In the genomic region with DNA sequence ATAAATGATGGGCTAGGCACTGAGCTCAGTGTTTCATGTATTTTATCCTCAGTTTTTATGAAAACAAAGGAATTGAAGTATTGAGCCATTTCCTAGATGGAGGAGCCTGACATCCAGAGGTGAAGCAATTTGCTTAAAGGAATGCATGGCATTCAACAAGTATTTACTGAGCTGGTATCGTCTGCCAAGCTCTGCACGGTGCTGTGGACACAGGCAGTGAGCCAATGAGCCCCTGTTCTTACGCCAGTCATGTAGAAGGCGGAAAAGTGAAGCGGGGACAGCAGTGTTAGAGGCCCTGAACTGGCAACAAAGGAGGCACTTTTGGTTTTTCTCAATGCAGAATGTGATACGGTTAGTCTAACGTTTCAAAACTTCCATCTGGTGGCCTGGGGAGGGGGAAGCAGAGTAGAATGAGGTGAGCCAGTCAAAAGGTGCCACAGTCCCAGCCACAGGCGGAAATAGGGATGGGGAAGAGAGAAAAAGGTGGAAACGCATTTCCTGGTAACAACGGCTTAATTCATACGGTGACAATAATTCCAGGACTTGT, we compare ENCODE assay signal across 9 cellular contexts.
DNase-seq lines count a peak whose midpoint lies in the region; ATAC-seq and TF ChIP-seq lines count a peak whose summit lies in the region.
"Had no signal": no experiment of that assay in that cellular context is flagged by ENCODE, and none has a peak within 500 bp of the region (broad histone marks: within the 10 kb centered on the region; RNA-seq: fewer than 3 reads in every experiment).

No MANE protein-coding gene starts in this region.

- H3K4me3 ChIP-seq in Panc1 (ENCODE audit: low read depth in 2 of 2, low read length in 2 of 2) (peak overlapping the region in 1 of 2 experiments; percentile 23; a peak in 2 of 4 replicates), osteoblast (ENCODE audit: insufficient read depth, low read length) (no peak overlapping the region)

- no peaks in the 10 kb centered on the region for H3K9me3 Mint-ChIP-seq in immature natural killer cell

- peak; percentile 82 for ATAC-seq in Panc1
- no peak for ATAC-seq in GM21737 (IDR thresholded peaks at IDR 0.05; ENCODE audit: unreplicated experiment)
- ATAC-seq in HG03571 (IDR thresholded peaks at IDR 0.05; ENCODE audit: unreplicated experiment), result no peak

- POLR2A ChIA-PET in Panc1 (lab: Charles Lee), result no interaction called here

- no TSS peak for BruUV-seq in Panc1 (replicated peaks; lab: Mats Ljungman, UMichigan)

- TF ChIP-seq CTCF in Panc1 (IDR thresholded peaks at IDR 0.05) (no peak), osteoblast (IDR thresholded peaks at IDR 0.05; ENCODE audit: extremely low read depth, low read depth, low read length) (no peak)

- peaks cover 6% of the 10 kb centered on the region for H3K36me3 ChIP-seq in Panc1 (ENCODE audit: control insufficient read depth, insufficient read depth, low read length)
- peaks cover 87% of the 10 kb centered on the region for H3K36me3 ChIP-seq in osteoblast (ENCODE audit: insufficient read depth, low read length)

- CTCF ChIA-PET in Panc1 (lab: Charles Lee), result interaction anchor here (0.7 to 1.1 kb wide), 2 partner anchors 16 to 34 kb away, joined by 3 to 4 read pairs; no protein-coding TSS in a partner anchor

- intact Hi-C loops in Panc1 (cut with micrococcal nuclease; ENCODE audit: unreplicated experiment), result no loop called here

- DNase-seq in DMS79 (lab: John Stamatoyannopoulos, UW) (peak; percentile 29), Panc1 (ENCODE audit: low read depth, low spot score) (peak; percentile 30), fibroblast of peridontal ligament (ENCODE audit: extremely low read depth) (peak; percentile 83), osteoblast (ENCODE audit: insufficient read length, low spot score, missing footprints) (peak; percentile 77), immature natural killer cell (no peak), foreskin melanocyte (no peak)
- DNase-seq: NCI-H82 had no signal

- H3K27me3 ChIP-seq in Panc1 (ENCODE audit: control insufficient read depth, insufficient read depth, low read length) (no peaks in the 10 kb centered on the region), osteoblast (ENCODE audit: insufficient read depth, low read length) (no peaks in the 10 kb centered on the region)

- H4K20me1 ChIP-seq in osteoblast (ENCODE audit: insufficient read depth, low read length), result peaks cover 8% of the 10 kb centered on the region

- H3K9me3 ChIP-seq in Panc1 (ENCODE audit: control insufficient read depth, insufficient read depth, low read depth, low read length) (no peaks in the 10 kb centered on the region), osteoblast (ENCODE audit: low read depth, low read length) (peaks cover 14% of the 10 kb centered on the region)

- H3K4me2 ChIP-seq in osteoblast (ENCODE audit: insufficient read depth, low read length), result peak overlapping the region; percentile 34

- H3K4me1 ChIP-seq in Panc1 (ENCODE audit: control insufficient read depth, insufficient read depth, low read length) (peaks cover 59% of the 10 kb centered on the region), osteoblast (ENCODE audit: insufficient read depth, low read length) (peaks cover 43% of the 10 kb centered on the region)

- no peak overlapping the region for H2AFZ ChIP-seq in osteoblast (ENCODE audit: low read length)

- H3K27me3 Mint-ChIP-seq in immature natural killer cell (ENCODE audit: low read depth in 3 of 3), result peaks cover 1 to 4% (median 4%) of the 10 kb centered on the region in 3 donors

- no peak overlapping the region for H3K4me3 Mint-ChIP-seq in immature natural killer cell

- H3K27ac Mint-ChIP-seq in immature natural killer cell, result no peak overlapping the region

- peaks cover 4 to 11% (median 10%) of the 10 kb centered on the region in 3 donors for H3K36me3 Mint-ChIP-seq in immature natural killer cell

- H3K79me2 ChIP-seq in osteoblast (ENCODE audit: insufficient read depth, low read length), result peaks cover 76% of the 10 kb centered on the region

- in situ Hi-C loops in Panc1 (cut with HindIII; ENCODE audit: low pct_unique_long_range_greater_than_20kb, low sequenced_read_pairs), result no loop called here

- peak overlapping the region; percentile 96 for H3K27ac ChIP-seq in Panc1 (ENCODE audit: low read length)
- H3K27ac ChIP-seq in osteoblast (ENCODE audit: low read depth, low read length), result peak overlapping the region; percentile 80

- peaks cover 1 to 6% of the 10 kb centered on the region in 2 donors for H3K4me1 Mint-ChIP-seq in immature natural killer cell

Comparison
In these comparisons a context has a peak if more than half of its experiments do, and no peak if none do; other contexts are left out.
1. DNase-seq: peak in DMS79 (single experiment), Panc1 (single experiment), fibroblast of peridontal ligament (single experiment) and osteoblast (single experiment); none in immature natural killer cell (0 of 3) and foreskin melanocyte (single experiment).